ENCODE assay signal across 25 cellular contexts in the genomic region with DNA sequence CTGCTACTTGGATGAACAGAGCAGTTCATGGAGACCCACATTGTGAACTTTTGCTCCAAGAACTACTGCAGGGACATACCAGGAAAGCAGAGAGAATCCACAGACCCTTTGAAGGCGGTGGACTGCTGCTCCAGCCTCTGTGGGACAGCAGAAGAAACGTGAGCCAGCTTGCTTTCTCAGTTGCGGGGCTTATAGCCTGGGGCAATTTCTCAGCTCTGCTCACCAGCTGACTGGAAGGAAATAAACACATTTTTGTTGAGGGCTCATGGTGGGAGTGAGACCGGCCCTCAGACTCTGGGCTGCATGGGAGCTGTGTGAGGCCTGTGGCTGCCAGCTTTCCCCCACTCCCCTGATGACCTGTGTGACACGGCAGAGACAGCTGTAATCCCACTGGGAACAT. TPM values are rescaled to one million over a fixed set of nuclear protein-coding genes. Genes with fewer than 3 reads are reported as not detected.
"Had no signal": no experiment of that assay in that cellular context is flagged by ENCODE, and none has a peak within 500 bp of the region (broad histone marks: within the 10 kb centered on the region; RNA-seq: fewer than 3 reads in every experiment).

No MANE protein-coding gene starts in this region.

- H3K9me3 ChIP-seq: ovary, right lobe of liver, testis, thyroid gland, upper lobe of left lung, vagina had no signal

- DNase-seq: hypothalamus; immature natural killer cell; left ventricle myocardium inferior; naive thymus-derived CD8-positive, alpha-beta T cell; nucleus accumbens; ovary; right lobe of liver; stimulated activated CD4-positive, alpha-beta T cell treated with anti-CD3 and anti-CD28 coated beads, Interleukin-1b, Interleukin-23, amount 100 ng/mL, for 48 hours; stimulated activated CD4-positive, alpha-beta T cell treated with anti-CD3 and anti-CD28 coated beads, Interleukin-2, amount 100 ng/mL, for 48 hours; stimulated activated naive B cell treated with anti-CD40 and anti-IgM and Interleukin-4, amounts not matched to agents 10 μg/mL and 1 μg/mL and 100 μg/mL, for 72 hours; stimulated activated naive CD8-positive, alpha-beta T cell treated with anti-CD3 and anti-CD28 coated beads, Interleukin-15, Interleukin-2, amounts not matched to agents 100 U/mL and 50 U/mL, for 24 hours; stomach; testis; thyroid gland; transverse colon; upper lobe of left lung had no signal

- H3K27me3 ChIP-seq: ovary, right atrium auricular region, right lobe of liver, stomach, testis, thyroid gland, transverse colon, upper lobe of left lung, vagina had no signal

- ATAC-seq: naive thymus-derived CD8-positive, alpha-beta T cell; right lobe of liver; stimulated activated naive B cell treated with anti-CD40 and anti-IgM and Interleukin-4, amounts not matched to agents 10 μg/mL and 1 μg/mL and 100 μg/mL, for 72 hours; stimulated activated naive CD8-positive, alpha-beta T cell treated with anti-CD3 and anti-CD28 coated beads, Interleukin-15, Interleukin-2, amounts not matched to agents 100 U/mL and 50 U/mL, for 24 hours had no signal

- H3K4me1 ChIP-seq: left ventricle myocardium inferior, right atrium auricular region, stomach, testis, thyroid gland, transverse colon, upper lobe of left lung, vagina had no signal

- H3K4me3 ChIP-seq: left ventricle myocardium inferior, lung, ovary, right atrium auricular region, right lobe of liver, smooth muscle cell, stomach, testis, thyroid gland, transverse colon, upper lobe of left lung, vagina had no signal

- H3K36me3 ChIP-seq: left ventricle myocardium inferior, ovary, right atrium auricular region, stomach, thyroid gland, transverse colon, upper lobe of left lung, vagina had no signal

- H3K27ac ChIP-seq: left ventricle myocardium inferior, ovary, right atrium auricular region, right lobe of liver, stomach, testis, thyroid gland, transverse colon, upper lobe of left lung, vagina had no signal

- H3K4me2 ChIP-seq: smooth muscle cell had no signal

RNA-seq across cellular contexts. Expression of a gene that starts 2.6 kb away (rescaled TPM):
- total RNA-seq: kidney epithelial cell; naive thymus-derived CD8-positive, alpha-beta T cell; neural crest cell; pulmonary artery endothelial cell; renal cortical epithelial cell; right atrium auricular region; smooth muscle cell; stomach; transverse colon; urinary bladder; vagina had no signal
- polyA plus RNA-seq: immature natural killer cell; naive thymus-derived CD8-positive, alpha-beta T cell; smooth muscle cell; stomach had no signal

RNA-seq across cellular contexts. Expression of a gene that starts 27.8 kb away (rescaled TPM):
- total RNA-seq: naive thymus-derived CD8-positive, alpha-beta T cell; neural crest cell; pulmonary artery endothelial cell; renal cortical epithelial cell; smooth muscle cell had no signal
- polyA plus RNA-seq: immature natural killer cell; naive thymus-derived CD8-positive, alpha-beta T cell; smooth muscle cell had no signal

RNA-seq across cellular contexts. Expression of a gene that starts 59.2 kb away (rescaled TPM):
- total RNA-seq: naive thymus-derived CD8-positive, alpha-beta T cell; neural crest cell; pulmonary artery endothelial cell; smooth muscle cell had no signal
- polyA plus RNA-seq: immature natural killer cell; naive thymus-derived CD8-positive, alpha-beta T cell; smooth muscle cell had no signal
